18 cellular contexts compared by ENCODE assay signal in genomic region chr2:187775196-187775595, GRCh38.
"Had no signal": no experiment of that assay in that cellular context is flagged by ENCODE, and none has a peak within 500 bp of the region (broad histone marks: within the 10 kb centered on the region; RNA-seq: fewer than 3 reads in every experiment).

No MANE protein-coding gene starts in this region.

- H3K4me3 ChIP-seq: colonic mucosa, heart left ventricle, left lung, upper lobe of right lung had no signal

- H3K27me3 ChIP-seq: colonic mucosa, heart left ventricle, left lung, upper lobe of right lung had no signal

- H3K9me3 ChIP-seq: colonic mucosa, upper lobe of right lung had no signal

- FAIRE-seq: frontal cortex had no signal

- ATAC-seq: activated CD8-positive, alpha-beta T cell treated with anti-CD3 and anti-CD28 coated beads for 36 hours; heart left ventricle; left lung; upper lobe of right lung had no signal

- DNase-seq: activated CD4-positive, alpha-beta T cell treated with anti-CD3 and anti-CD28 coated beads, Interleukin-2, amount 10 ng/mL, durations not matched to agents 24 days and 14 days; activated CD8-positive, alpha-beta T cell treated with anti-CD3 and anti-CD28 coated beads for 36 hours; activated naive CD4-positive, alpha-beta T cell treated with Interleukin-2 at 50 U/mL for 16 hours; activated naive CD8-positive, alpha-beta T cell treated with anti-CD3 and anti-CD28 coated beads, Interleukin-2, amount 50 U/mL, for 24 hours; activated T-cell treated with anti-CD3 and anti-CD28 coated beads, Interleukin-2, amount 50 U/mL, for 24 hours; anterior cingulate cortex; central memory CD4-positive, alpha-beta T cell; colonic mucosa; endodermal cell; erythroblast; heart left ventricle; left lung; stimulated activated CD4-positive, alpha-beta T cell treated with anti-CD3 and anti-CD28 coated beads, Interleukin-12 subunit alpha, Interleukin-12 subunit beta, amount 100 ng/mL, for 4 hours; stimulated activated CD4-positive, alpha-beta T cell treated with anti-CD3 and anti-CD28 coated beads, Interleukin-1b, Interleukin-23, amount 100 ng/mL, for 48 hours; stimulated activated CD8-positive, alpha-beta memory T cell treated with anti-CD3 and anti-CD28 coated beads, Interleukin-4, amount 100 ng/mL, for 48 hours; stimulated activated naive CD4-positive, alpha-beta T cell; upper lobe of right lung had no signal

- H3K27ac ChIP-seq: colonic mucosa, heart left ventricle, left lung, upper lobe of right lung had no signal

- H3K4me1 ChIP-seq: colonic mucosa, heart left ventricle, left lung, upper lobe of right lung had no signal

- H3K36me3 ChIP-seq: colonic mucosa, heart left ventricle, left lung, upper lobe of right lung had no signal
